ENCODE assay signal across 24 cellular contexts in genomic region chr14:65749287-65749686, GRCh38.
"Had no signal": no experiment of that assay in that cellular context is flagged by ENCODE, and none has a peak within 500 bp of the region (broad histone marks: within the 10 kb centered on the region; RNA-seq: fewer than 3 reads in every experiment).

No MANE protein-coding gene starts in this region.

- ATAC-seq: effector memory CD8-positive, alpha-beta T cell; esophagus mucosa; gastrocnemius medialis; heart right ventricle; left cardiac atrium; left lung; left ventricle myocardium superior; lower lobe of right lung; naive thymus-derived CD4-positive, alpha-beta T cell had no signal

- H3K27ac ChIP-seq: colonic mucosa, epithelial cell of prostate, esophagus squamous epithelium, gastrocnemius medialis, heart right ventricle, left lung, lower lobe of right lung had no signal

- H3K9me3 Mint-ChIP-seq: dendritic cell treated with granulocyte-macrophage colony-stimulating factor and Interleukin-4, amounts not matched to agents 40 ng/mL and 50 ng/mL, for 4 days; effector memory CD8-positive, alpha-beta T cell; naive thymus-derived CD4-positive, alpha-beta T cell had no signal

- H3K4me3 Mint-ChIP-seq: dendritic cell treated with granulocyte-macrophage colony-stimulating factor and Interleukin-4, amounts not matched to agents 40 ng/mL and 50 ng/mL, for 4 days; effector memory CD8-positive, alpha-beta T cell; endodermal cell; naive thymus-derived CD4-positive, alpha-beta T cell had no signal

- DNase-seq: colonic mucosa; cortex of kidney; effector CD8-positive, alpha-beta T cell; effector memory CD8-positive, alpha-beta T cell; endodermal cell; erythroblast; esophagus squamous epithelium; foreskin fibroblast; foreskin melanocyte; gastrocnemius medialis; glutamatergic neuron; head of caudate nucleus; heart right ventricle; hippocampal formation; left cardiac atrium; left lung; left ventricle myocardium superior; lower lobe of right lung; mesenchymal stem cell; midbrain; naive thymus-derived CD4-positive, alpha-beta T cell had no signal

- H3K27ac Mint-ChIP-seq: dendritic cell treated with granulocyte-macrophage colony-stimulating factor and Interleukin-4, amounts not matched to agents 40 ng/mL and 50 ng/mL, for 4 days; effector memory CD8-positive, alpha-beta T cell; endodermal cell had no signal

- H3K9me3 ChIP-seq: colonic mucosa, esophagus squamous epithelium, gastrocnemius medialis, left lung, lower lobe of right lung had no signal

- H3K4me3 ChIP-seq: colonic mucosa, esophagus squamous epithelium, gastrocnemius medialis, heart right ventricle, left lung, lower lobe of right lung had no signal

- H3K4me1 ChIP-seq: colonic mucosa, esophagus squamous epithelium, gastrocnemius medialis, heart right ventricle, left lung, lower lobe of right lung had no signal

- H3K27me3 ChIP-seq: colonic mucosa, esophagus squamous epithelium, gastrocnemius medialis, heart right ventricle, left lung had no signal

- H3K27me3 Mint-ChIP-seq: dendritic cell treated with granulocyte-macrophage colony-stimulating factor and Interleukin-4, amounts not matched to agents 40 ng/mL and 50 ng/mL, for 4 days; effector memory CD8-positive, alpha-beta T cell; naive thymus-derived CD4-positive, alpha-beta T cell had no signal

- H3K36me3 ChIP-seq: colonic mucosa, esophagus squamous epithelium, gastrocnemius medialis, heart right ventricle, left lung, lower lobe of right lung had no signal
